In the genomic region with DNA sequence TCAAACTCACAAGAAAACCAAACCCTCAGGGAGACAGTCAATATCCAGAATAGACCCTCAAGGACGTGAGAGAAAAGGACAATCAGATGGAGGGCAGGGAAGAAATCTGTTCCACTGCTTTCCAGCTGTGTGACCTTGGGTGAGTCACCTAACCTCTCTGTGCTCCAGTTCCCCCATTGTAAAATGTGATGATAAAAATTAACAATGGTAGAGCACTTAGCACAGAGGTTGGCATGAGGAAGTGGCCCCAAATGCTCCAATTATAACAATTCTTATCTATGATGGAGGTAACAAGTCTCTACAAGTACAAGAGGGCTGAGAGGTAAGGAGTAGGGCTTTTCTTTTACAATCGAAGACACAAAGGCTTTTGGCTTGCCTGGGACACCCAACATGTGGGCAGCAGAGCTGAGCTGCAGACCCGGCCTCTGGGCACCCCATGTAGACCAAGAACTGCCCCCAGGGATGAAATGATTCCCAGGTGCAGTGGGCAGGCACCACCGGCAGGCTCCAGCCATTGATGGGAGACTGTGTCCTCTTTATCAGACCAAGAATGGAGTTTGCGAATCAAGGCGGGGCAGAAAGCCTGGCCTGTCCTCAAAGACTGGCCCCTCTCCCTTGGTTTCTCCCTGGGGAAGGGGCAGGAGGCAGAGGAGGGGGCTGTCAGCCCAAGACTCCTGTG, we compare ENCODE assay signal across 1 cellular context.
TF ChIP-seq lines count a peak whose summit lies in the region.

No MANE protein-coding gene starts in this region.

TF ChIP-seq in SK-N-SH treated with all-trans-retinoic acid at 6 μM for 48 hours, 23 proteins besides CTCF, POLR2A, EP300 and RAD21 (continued from another document):
- TF ChIP-seq, protein P1, sequence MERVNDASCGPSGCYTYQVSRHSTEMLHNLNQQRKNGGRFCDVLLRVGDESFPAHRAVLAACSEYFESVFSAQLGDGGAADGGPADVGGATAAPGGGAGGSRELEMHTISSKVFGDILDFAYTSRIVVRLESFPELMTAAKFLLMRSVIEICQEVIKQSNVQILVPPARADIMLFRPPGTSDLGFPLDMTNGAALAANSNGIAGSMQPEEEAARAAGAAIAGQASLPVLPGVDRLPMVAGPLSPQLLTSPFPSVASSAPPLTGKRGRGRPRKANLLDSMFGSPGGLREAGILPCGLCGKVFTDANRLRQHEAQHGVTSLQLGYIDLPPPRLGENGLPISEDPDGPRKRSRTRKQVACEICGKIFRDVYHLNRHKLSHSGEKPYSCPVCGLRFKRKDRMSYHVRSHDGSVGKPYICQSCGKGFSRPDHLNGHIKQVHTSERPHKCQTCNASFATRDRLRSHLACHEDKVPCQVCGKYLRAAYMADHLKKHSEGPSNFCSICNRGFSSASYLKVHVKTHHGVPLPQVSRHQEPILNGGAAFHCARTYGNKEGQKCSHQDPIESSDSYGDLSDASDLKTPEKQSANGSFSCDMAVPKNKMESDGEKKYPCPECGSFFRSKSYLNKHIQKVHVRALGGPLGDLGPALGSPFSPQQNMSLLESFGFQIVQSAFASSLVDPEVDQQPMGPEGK (CRISPR knock-in tag; IDR thresholded peaks at IDR 0.05; ENCODE audit: borderline replicate concordance), result no peak
